ENCODE assay signal across 33 cellular contexts in the genomic region with DNA sequence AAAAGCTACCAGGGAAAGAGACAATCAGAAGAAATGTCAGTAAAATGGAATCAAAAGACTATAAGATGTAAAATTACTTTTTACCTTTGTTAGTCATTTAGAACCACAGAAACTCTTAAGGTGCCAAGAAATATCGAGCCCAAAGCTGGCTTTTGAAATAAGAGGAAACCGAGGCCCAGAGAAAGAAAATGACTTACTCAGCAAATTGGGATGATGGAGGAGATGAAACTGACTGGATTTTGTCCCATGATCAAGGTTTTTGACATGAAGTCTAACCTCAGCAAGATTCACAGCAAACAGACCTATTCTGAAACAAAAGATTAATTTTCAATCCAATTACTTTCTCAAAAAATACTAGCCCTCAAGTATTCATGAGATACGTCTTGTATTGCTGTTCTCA.
"Had no signal": no experiment of that assay in that cellular context is flagged by ENCODE, and none has a peak within 500 bp of the region (broad histone marks: within the 10 kb centered on the region; RNA-seq: fewer than 3 reads in every experiment).

No MANE protein-coding gene starts in this region.

- H3K27me3 ChIP-seq: brain microvascular endothelial cell, dorsolateral prefrontal cortex, esophagus muscularis mucosa, foreskin keratinocyte, gastrocnemius medialis had no signal

- ATAC-seq: activated CD4-positive, CD25-positive, alpha-beta regulatory T cell treated with anti-CD3 and anti-CD28 coated beads, Interleukin-2, amount 50 U/mL, for 24 hours; activated CD8-positive, alpha-beta T cell treated with anti-CD3 and anti-CD28 coated beads for 36 hours; activated T-cell treated with anti-CD3 and anti-CD28 coated beads, Interleukin-2, amount 50 U/mL, for 4 hours; activated T-helper 17 cell treated with anti-CD3 and anti-CD28 coated beads, Interleukin-2, amount 50 U/mL, for 72 hours; foreskin keratinocyte; gastrocnemius medialis; T-helper 17 cell had no signal

- H3K27ac ChIP-seq: brain microvascular endothelial cell, coronary artery, dorsolateral prefrontal cortex, esophagus muscularis mucosa, foreskin keratinocyte, gastrocnemius medialis, WERI-Rb-1 had no signal

- H3K4me1 ChIP-seq: esophagus muscularis mucosa, foreskin keratinocyte, gastrocnemius medialis had no signal

- H3K9me3 ChIP-seq: esophagus muscularis mucosa, gastrocnemius medialis had no signal

- H3K9me3 Mint-ChIP-seq: activated CD8-positive, alpha-beta T cell treated with anti-CD3 and anti-CD28 coated beads for 36 hours; activated T-helper 17 cell treated with anti-CD3 and anti-CD28 coated beads, Interleukin-2, amount 50 U/mL, for 72 hours; dendritic cell treated with granulocyte-macrophage colony-stimulating factor and Interleukin-4, amounts not matched to agents 40 ng/mL and 50 ng/mL, for 4 days; T-helper 2 cell treated with Interferon-gamma antibody and Interleukin-4, amounts not matched to agents 5 μg/mL and 100 μg/mL, for 36 hours had no signal

- H3K4me3 Mint-ChIP-seq: activated B cell treated with CpG ODN at 0.5 μM for 24 hours; activated CD8-positive, alpha-beta T cell treated with anti-CD3 and anti-CD28 coated beads for 36 hours; activated naive CD8-positive, alpha-beta T cell; activated T-cell treated with anti-CD3 and anti-CD28 coated beads, Interleukin-2, amount 50 U/mL, for 4 hours; activated T-helper 17 cell treated with anti-CD3 and anti-CD28 coated beads, Interleukin-2, amount 50 U/mL, for 72 hours; central memory CD8-positive, alpha-beta T cell; dendritic cell treated with granulocyte-macrophage colony-stimulating factor and Interleukin-4, amounts not matched to agents 40 ng/mL and 50 ng/mL, for 4 days; T-helper 17 cell; T-helper 2 cell treated with Interferon-gamma antibody and Interleukin-4, amounts not matched to agents 5 μg/mL and 100 μg/mL, for 36 hours had no signal

- H3K4me3 ChIP-seq: coronary artery, dorsolateral prefrontal cortex, esophagus muscularis mucosa, gastrocnemius medialis had no signal

- DNase-seq: activated B cell treated with CpG ODN at 0.5 μM for 24 hours; activated CD4-positive, alpha-beta T cell treated with anti-CD3 and anti-CD28 coated beads for 48 hours; activated CD4-positive, alpha-beta T cell treated with anti-CD3 and anti-CD28 coated beads, Interleukin-2, amount 50 U/mL, for 1 hour; activated CD4-positive, alpha-beta T cell treated with anti-CD3 and anti-CD28 coated beads, Interleukin-2, amount 50 U/mL, for 48 hours; activated CD8-positive, alpha-beta memory T cell treated with anti-CD3 and anti-CD28 coated beads for 24 hours; activated CD8-positive, alpha-beta T cell treated with anti-CD3 and anti-CD28 coated beads for 36 hours; activated effector memory CD4-positive, alpha-beta T cell treated with Interleukin-2 at 50 U/mL for 16 hours; activated gamma-delta T cell treated with Interleukin-2 at 50 U/mL for 16 hours; activated naive CD4-positive, alpha-beta T cell treated with anti-CD3 and anti-CD28 coated beads, Interleukin-2, amount 50 U/mL, for 16 hours; activated naive CD4-positive, alpha-beta T cell treated with Interleukin-2 at 50 U/mL for 16 hours; activated T-cell treated with anti-CD3 and anti-CD28 coated beads, Interleukin-2, amount 50 U/mL, for 4 hours; amniotic stem cell; anterior cingulate cortex; brain microvascular endothelial cell; dorsolateral prefrontal cortex; effector memory CD4-positive, alpha-beta T cell; erythroblast; foreskin keratinocyte; gastrocnemius medialis; glutamatergic neuron; T-helper 1 cell; T-helper 17 cell; T1000; WERI-Rb-1 had no signal

- H3K4me1 Mint-ChIP-seq: activated B cell treated with CpG ODN at 0.5 μM for 24 hours; activated T-helper 17 cell treated with anti-CD3 and anti-CD28 coated beads, Interleukin-2, amount 50 U/mL, for 72 hours; central memory CD8-positive, alpha-beta T cell; T-helper 17 cell had no signal

- H3K36me3 ChIP-seq: brain microvascular endothelial cell, esophagus muscularis mucosa, gastrocnemius medialis, WERI-Rb-1 had no signal

- FAIRE-seq: bronchial epithelial cell had no signal

- H3K27me3 Mint-ChIP-seq: activated B cell treated with CpG ODN at 0.5 μM for 24 hours; activated CD8-positive, alpha-beta T cell treated with anti-CD3 and anti-CD28 coated beads for 36 hours; activated naive CD8-positive, alpha-beta T cell; activated T-helper 17 cell treated with anti-CD3 and anti-CD28 coated beads, Interleukin-2, amount 50 U/mL, for 72 hours; central memory CD8-positive, alpha-beta T cell; dendritic cell treated with granulocyte-macrophage colony-stimulating factor and Interleukin-4, amounts not matched to agents 40 ng/mL and 50 ng/mL, for 4 days; T-helper 17 cell had no signal

- H3K27ac Mint-ChIP-seq: activated B cell treated with CpG ODN at 0.5 μM for 24 hours; activated CD8-positive, alpha-beta T cell treated with anti-CD3 and anti-CD28 coated beads for 36 hours; activated naive CD8-positive, alpha-beta T cell; activated T-helper 17 cell treated with anti-CD3 and anti-CD28 coated beads, Interleukin-2, amount 50 U/mL, for 72 hours; dendritic cell treated with granulocyte-macrophage colony-stimulating factor and Interleukin-4, amounts not matched to agents 40 ng/mL and 50 ng/mL, for 4 days; T-helper 17 cell; T-helper 2 cell treated with Interferon-gamma antibody and Interleukin-4, amounts not matched to agents 5 μg/mL and 100 μg/mL, for 36 hours had no signal
